ENCODE assay signal across 16 cellular contexts in the genomic region with DNA sequence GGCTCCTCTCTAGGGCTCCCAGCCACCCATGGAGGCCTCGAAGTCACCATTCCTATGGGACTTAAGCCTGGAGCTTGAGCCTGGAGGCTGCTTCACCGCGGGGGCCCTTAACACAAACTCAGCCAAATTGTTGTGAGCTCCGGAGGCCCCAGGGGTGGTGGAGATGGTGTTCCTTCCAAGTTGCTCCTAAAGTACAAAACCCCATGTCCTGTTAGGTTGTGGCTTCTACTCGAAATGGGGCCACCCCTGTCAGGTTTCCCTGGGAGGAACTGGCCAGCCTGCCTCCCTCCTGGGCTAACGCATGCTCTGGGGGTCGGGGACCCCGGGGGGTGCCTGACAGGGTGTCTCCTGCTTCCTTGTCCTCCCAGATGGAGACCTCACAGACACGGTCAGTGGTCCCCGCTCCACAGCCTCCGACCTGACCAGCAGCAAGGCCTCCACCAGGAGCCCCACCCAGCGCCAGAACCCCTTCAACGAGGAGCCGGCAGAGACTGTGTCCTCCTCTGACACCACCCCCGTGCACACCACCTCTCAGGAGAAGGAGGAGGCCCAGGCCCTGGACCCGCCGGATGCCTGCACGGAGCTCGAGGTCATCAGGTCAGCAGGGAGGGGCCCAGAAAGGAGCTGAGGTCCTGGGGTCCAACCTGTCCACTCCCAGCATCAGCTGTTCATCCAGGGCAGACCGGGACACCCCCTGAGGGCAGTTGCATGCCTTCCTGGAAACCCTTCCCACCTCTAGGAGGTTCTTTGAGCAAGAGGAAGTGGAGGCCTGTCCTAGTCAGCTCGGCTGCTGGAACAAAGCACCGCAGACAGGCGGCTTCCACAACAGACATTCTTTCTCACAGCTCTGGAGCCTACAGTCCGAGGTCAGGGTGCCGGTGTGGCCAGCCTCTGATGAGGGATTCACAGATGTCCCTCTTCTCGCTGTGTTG. TPM values are rescaled to one million over a fixed set of nuclear protein-coding genes. Genes with fewer than 3 reads are reported as not detected.
"Had no signal": no experiment of that assay in that cellular context is flagged by ENCODE, and none has a peak within 500 bp of the region (broad histone marks: within the 10 kb centered on the region; RNA-seq: fewer than 3 reads in every experiment).

No MANE protein-coding gene starts in this region.

- H3K27me3 ChIP-seq: adrenal gland had no signal

- DNase-seq: activated CD4-positive, alpha-beta T cell treated with anti-CD3 and anti-CD28 coated beads for 4 hours; activated CD8-positive, alpha-beta T cell treated with anti-CD3 and anti-CD28 coated beads for 36 hours; activated naive CD4-positive, alpha-beta T cell treated with anti-CD3 and anti-CD28 coated beads, Interleukin-2, amount 10 ng/mL, durations not matched to agents 7 days and 5 days; adrenal gland; immature natural killer cell; mucosa of descending colon; stimulated activated CD4-positive, alpha-beta T cell treated with anti-CD3 and anti-CD28 coated beads, Interleukin-12 subunit alpha, Interleukin-12 subunit beta, amount 100 ng/mL, for 4 hours; stimulated activated CD4-positive, alpha-beta T cell treated with anti-CD3 and anti-CD28 coated beads, Interleukin-2, amount 100 ng/mL, for 48 hours; T1000 had no signal

- H3K4me3 ChIP-seq: adrenal gland, mucosa of descending colon had no signal

- H3K9me3 ChIP-seq: adrenal gland, mucosa of descending colon had no signal

- ATAC-seq: activated CD8-positive, alpha-beta T cell treated with anti-CD3 and anti-CD28 coated beads for 36 hours; esophagus mucosa; mucosa of descending colon; natural killer cell treated with Interleukin-12 subunit alpha and Interleukin-12 subunit beta and Interleukin-15 and Interleukin-18, amount 100 ng/mL, for 72 hours had no signal

RNA-seq across cellular contexts. Expression of gene TMEM82, which starts 17.1 kb away (rescaled TPM):
- total RNA-seq: activated CD8-positive, alpha-beta T cell treated with anti-CD3 and anti-CD28 coated beads for 36 hours; activated T-helper 1 cell treated with anti-CD3 and anti-CD28 coated beads, Interleukin-12 subunit alpha, Interleukin-12 subunit beta, Interleukin-2, Interleukin-4 antibody, amounts not matched to agents 30 ng/mL and 10 ng/mL and 1 ng/mL, durations not matched to agents 14 hours and 24 hours and 36 hours; esophagus mucosa; lung microvascular endothelial cell; natural killer cell treated with Interleukin-12 subunit alpha and Interleukin-12 subunit beta and Interleukin-15 and Interleukin-18, amount 100 ng/mL, for 72 hours; omental fat pad; temporal lobe; urinary bladder had no signal

RNA-seq across cellular contexts. Expression of gene FBLIM1, which starts 33.4 kb away (rescaled TPM):
- total RNA-seq: activated CD8-positive, alpha-beta T cell treated with anti-CD3 and anti-CD28 coated beads for 36 hours; activated T-helper 1 cell treated with anti-CD3 and anti-CD28 coated beads, Interleukin-12 subunit alpha, Interleukin-12 subunit beta, Interleukin-2, Interleukin-4 antibody, amounts not matched to agents 30 ng/mL and 10 ng/mL and 1 ng/mL, durations not matched to agents 14 hours and 24 hours and 36 hours; natural killer cell treated with Interleukin-12 subunit alpha and Interleukin-12 subunit beta and Interleukin-15 and Interleukin-18, amount 100 ng/mL, for 72 hours had no signal
